In the genomic region with DNA sequence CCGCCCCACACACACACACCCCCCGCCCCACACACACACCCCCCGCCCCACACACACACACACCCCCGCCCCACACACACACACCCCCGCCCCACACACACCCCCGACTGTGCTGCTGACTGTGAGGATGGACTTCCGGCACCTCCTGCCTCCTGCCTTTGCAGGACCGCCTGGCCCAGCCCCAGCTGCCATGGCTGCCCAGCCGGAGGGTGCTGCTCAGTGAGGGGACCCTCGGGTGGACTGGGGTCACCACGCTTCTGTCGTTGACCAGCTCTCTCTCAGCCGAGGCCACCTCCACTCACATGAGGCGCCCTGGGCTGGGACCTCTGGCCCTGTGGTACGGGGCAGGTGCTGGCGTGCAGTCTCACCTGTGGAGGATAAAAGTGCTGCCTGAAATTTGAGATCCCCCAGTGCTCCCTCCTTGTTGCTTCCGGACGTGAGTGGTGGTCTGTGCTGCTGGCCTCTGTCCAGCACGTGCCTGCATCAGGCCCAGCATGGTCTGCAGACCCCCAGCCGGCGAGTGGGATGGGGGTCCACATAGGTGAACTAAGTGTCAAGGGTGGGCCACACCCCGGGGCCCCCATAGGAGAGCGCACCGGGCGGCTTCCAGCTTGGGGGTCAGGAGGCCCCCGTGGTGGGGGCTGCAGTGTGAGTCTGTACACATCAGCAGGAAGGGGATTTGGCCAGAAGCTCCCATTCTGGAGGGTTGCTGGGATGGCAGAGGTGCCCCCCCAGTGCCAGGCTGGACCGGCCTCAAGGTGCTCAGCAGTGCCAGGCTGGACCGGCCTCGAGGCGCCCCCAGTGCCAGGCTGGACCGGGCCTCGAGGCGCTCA, we compare ENCODE assay signal across 1 cellular context.
TF ChIP-seq lines count a peak whose summit lies in the region.

No MANE protein-coding gene starts in this region.

TF ChIP-seq in GM23338, 12 proteins besides CTCF, POLR2A, EP300 and RAD21 (continued from another document):
- TF ChIP-seq, protein P1, sequence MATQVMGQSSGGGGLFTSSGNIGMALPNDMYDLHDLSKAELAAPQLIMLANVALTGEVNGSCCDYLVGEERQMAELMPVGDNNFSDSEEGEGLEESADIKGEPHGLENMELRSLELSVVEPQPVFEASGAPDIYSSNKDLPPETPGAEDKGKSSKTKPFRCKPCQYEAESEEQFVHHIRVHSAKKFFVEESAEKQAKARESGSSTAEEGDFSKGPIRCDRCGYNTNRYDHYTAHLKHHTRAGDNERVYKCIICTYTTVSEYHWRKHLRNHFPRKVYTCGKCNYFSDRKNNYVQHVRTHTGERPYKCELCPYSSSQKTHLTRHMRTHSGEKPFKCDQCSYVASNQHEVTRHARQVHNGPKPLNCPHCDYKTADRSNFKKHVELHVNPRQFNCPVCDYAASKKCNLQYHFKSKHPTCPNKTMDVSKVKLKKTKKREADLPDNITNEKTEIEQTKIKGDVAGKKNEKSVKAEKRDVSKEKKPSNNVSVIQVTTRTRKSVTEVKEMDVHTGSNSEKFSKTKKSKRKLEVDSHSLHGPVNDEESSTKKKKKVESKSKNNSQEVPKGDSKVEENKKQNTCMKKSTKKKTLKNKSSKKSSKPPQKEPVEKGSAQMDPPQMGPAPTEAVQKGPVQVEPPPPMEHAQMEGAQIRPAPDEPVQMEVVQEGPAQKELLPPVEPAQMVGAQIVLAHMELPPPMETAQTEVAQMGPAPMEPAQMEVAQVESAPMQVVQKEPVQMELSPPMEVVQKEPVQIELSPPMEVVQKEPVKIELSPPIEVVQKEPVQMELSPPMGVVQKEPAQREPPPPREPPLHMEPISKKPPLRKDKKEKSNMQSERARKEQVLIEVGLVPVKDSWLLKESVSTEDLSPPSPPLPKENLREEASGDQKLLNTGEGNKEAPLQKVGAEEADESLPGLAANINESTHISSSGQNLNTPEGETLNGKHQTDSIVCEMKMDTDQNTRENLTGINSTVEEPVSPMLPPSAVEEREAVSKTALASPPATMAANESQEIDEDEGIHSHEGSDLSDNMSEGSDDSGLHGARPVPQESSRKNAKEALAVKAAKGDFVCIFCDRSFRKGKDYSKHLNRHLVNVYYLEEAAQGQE (IDR thresholded peaks at IDR 0.05; ENCODE audit: unreplicated experiment) = no peak
